In genomic region chr5:15385037-15385436, GRCh38 we compare ENCODE assay signal across 37 cellular contexts.
"Had no signal": no experiment of that assay in that cellular context is flagged by ENCODE, and none has a peak within 500 bp of the region (broad histone marks: within the 10 kb centered on the region; RNA-seq: fewer than 3 reads in every experiment).

No MANE protein-coding gene starts in this region.

- H3K4me1 ChIP-seq: ascending aorta had no signal

- ATAC-seq: activated CD8-positive, alpha-beta T cell treated with anti-CD3 and anti-CD28 coated beads for 36 hours; activated naive CD8-positive, alpha-beta T cell treated with anti-CD3 and anti-CD28 coated beads, Interleukin-2, amount 50 U/mL, for 24 hours; activated T-cell treated with anti-CD3 and anti-CD28 coated beads, Interleukin-2, amount 50 U/mL, for 4 hours; activated T-cell treated with anti-CD3 and anti-CD28 coated beads, Interleukin-2, amount 50 U/mL, for 72 hours; activated T-helper 17 cell treated with anti-CD3 and anti-CD28 coated beads, Interleukin-2, amount 50 U/mL, for 72 hours had no signal

- H3K4me1 Mint-ChIP-seq: activated B cell treated with CpG ODN at 0.5 μM for 24 hours; activated CD4-positive, alpha-beta T cell treated with anti-CD3 and anti-CD28 coated beads, Interleukin-2, amount 10 ng/mL, durations not matched to agents 24 days and 14 days; activated naive CD4-positive, alpha-beta T cell treated with anti-CD3 and anti-CD28 coated beads, Interleukin-2, amount 10 ng/mL, durations not matched to agents 7 days and 5 days; activated naive CD4-positive, alpha-beta T cell treated with anti-CD3 and anti-CD28 coated beads, Interleukin-2, amount 50 U/mL, for 24 hours; activated naive CD8-positive, alpha-beta T cell treated with anti-CD3 and anti-CD28 coated beads, Interleukin-2, amount 10 ng/mL, durations not matched to agents 7 days and 5 days; activated naive CD8-positive, alpha-beta T cell treated with anti-CD3 and anti-CD28 coated beads, Interleukin-2, amount 50 U/mL, for 24 hours; activated T-helper 17 cell treated with anti-CD3 and anti-CD28 coated beads, Interleukin-2, amount 50 U/mL, for 72 hours; brain; central memory CD8-positive, alpha-beta T cell had no signal

- H3K4me3 ChIP-seq: ascending aorta, cardiac muscle cell had no signal

- H3K27ac ChIP-seq: ascending aorta, cardiac muscle cell, VCaP had no signal

- H3K9me3 ChIP-seq: ascending aorta had no signal

- H3K27me3 ChIP-seq: ascending aorta, cardiac muscle cell had no signal

- H3K36me3 Mint-ChIP-seq: activated CD4-positive, alpha-beta memory T cell treated with anti-CD3 and anti-CD28 coated beads for 36 hours; activated naive CD4-positive, alpha-beta T cell treated with anti-CD3 and anti-CD28 coated beads, Interleukin-2, amount 10 ng/mL, durations not matched to agents 7 days and 5 days; activated naive CD4-positive, alpha-beta T cell treated with anti-CD3 and anti-CD28 coated beads, Interleukin-2, amount 50 U/mL, for 24 hours; activated naive CD8-positive, alpha-beta T cell; activated naive CD8-positive, alpha-beta T cell treated with anti-CD3 and anti-CD28 coated beads, Interleukin-2, amount 10 ng/mL, durations not matched to agents 7 days and 5 days; brain had no signal

- H3K27me3 Mint-ChIP-seq: activated B cell treated with CpG ODN at 0.5 μM for 24 hours; activated CD4-positive, alpha-beta memory T cell treated with anti-CD3 and anti-CD28 coated beads for 36 hours; activated CD4-positive, alpha-beta T cell treated with anti-CD3 and anti-CD28 coated beads, Interleukin-2, amount 10 ng/mL, durations not matched to agents 24 days and 14 days; activated CD8-positive, alpha-beta T cell treated with anti-CD3 and anti-CD28 coated beads for 36 hours; activated naive CD4-positive, alpha-beta T cell treated with anti-CD3 and anti-CD28 coated beads, Interleukin-2, amount 10 ng/mL, durations not matched to agents 7 days and 5 days; activated naive CD8-positive, alpha-beta T cell; activated naive CD8-positive, alpha-beta T cell treated with anti-CD3 and anti-CD28 coated beads, Interleukin-2, amount 10 ng/mL, durations not matched to agents 7 days and 5 days; activated naive CD8-positive, alpha-beta T cell treated with anti-CD3 and anti-CD28 coated beads, Interleukin-2, amount 50 U/mL, for 24 hours; activated T-helper 17 cell treated with anti-CD3 and anti-CD28 coated beads, Interleukin-2, amount 50 U/mL, for 72 hours; brain; central memory CD8-positive, alpha-beta T cell had no signal

- DNase-seq: activated B cell treated with CpG ODN at 0.5 μM for 24 hours; activated CD4-positive, alpha-beta memory T cell treated with anti-CD3 and anti-CD28 coated beads for 36 hours; activated CD4-positive, alpha-beta T cell treated with anti-CD3 and anti-CD28 coated beads for 4 hours; activated CD4-positive, alpha-beta T cell treated with anti-CD3 and anti-CD28 coated beads, Interleukin-2, amount 10 ng/mL, durations not matched to agents 24 days and 14 days; activated CD4-positive, alpha-beta T cell treated with anti-CD3 and anti-CD28 coated beads, Interleukin-2, amount 50 U/mL, for 1 hour; activated CD4-positive, alpha-beta T cell treated with anti-CD3 and anti-CD28 coated beads, Interleukin-2, amount 50 U/mL, for 4 hours; activated CD4-positive, CD25-positive, alpha-beta regulatory T cell treated with anti-CD3 and anti-CD28 coated beads, Interleukin-2, amount 50 U/mL, for 72 hours; activated CD8-positive, alpha-beta memory T cell treated with anti-CD3 and anti-CD28 coated beads, Interleukin-2, amount 50 U/mL, for 4 hours; activated CD8-positive, alpha-beta T cell treated with anti-CD3 and anti-CD28 coated beads for 36 hours; activated effector memory CD4-positive, alpha-beta T cell treated with anti-CD3 and anti-CD28 coated beads, Interleukin-2, amount 50 U/mL, for 16 hours; activated gamma-delta T cell treated with Interleukin-2 at 50 U/mL for 16 hours; activated naive CD4-positive, alpha-beta T cell; activated naive CD4-positive, alpha-beta T cell treated with anti-CD3 and anti-CD28 coated beads, Interleukin-2, amount 10 ng/mL, durations not matched to agents 7 days and 5 days; activated naive CD8-positive, alpha-beta T cell treated with anti-CD3 and anti-CD28 coated beads, Interleukin-2, amount 10 ng/mL, durations not matched to agents 7 days and 5 days; activated naive CD8-positive, alpha-beta T cell treated with anti-CD3 and anti-CD28 coated beads, Interleukin-2, amount 50 U/mL, for 24 hours; activated T-cell treated with anti-CD3 and anti-CD28 coated beads for 4 hours; activated T-cell treated with anti-CD3 and anti-CD28 coated beads, Interleukin-2, amount 50 U/mL, for 1 hour; activated T-cell treated with anti-CD3 and anti-CD28 coated beads, Interleukin-2, amount 50 U/mL, for 4 hours; activated T-cell treated with anti-CD3 and anti-CD28 coated beads, Interleukin-2, amount 50 U/mL, for 72 hours; amygdala; caudate nucleus; cerebellar nuclear complex; T-helper 2 cell; T-helper 9 cell had no signal

- H3K4me3 Mint-ChIP-seq: activated B cell treated with CpG ODN at 0.5 μM for 24 hours; activated CD4-positive, alpha-beta memory T cell treated with anti-CD3 and anti-CD28 coated beads for 36 hours; activated CD4-positive, alpha-beta T cell treated with anti-CD3 and anti-CD28 coated beads, Interleukin-2, amount 10 ng/mL, durations not matched to agents 24 days and 14 days; activated CD8-positive, alpha-beta T cell treated with anti-CD3 and anti-CD28 coated beads for 36 hours; activated naive CD4-positive, alpha-beta T cell treated with anti-CD3 and anti-CD28 coated beads, Interleukin-2, amount 10 ng/mL, durations not matched to agents 7 days and 5 days; activated naive CD4-positive, alpha-beta T cell treated with anti-CD3 and anti-CD28 coated beads, Interleukin-2, amount 50 U/mL, for 24 hours; activated naive CD8-positive, alpha-beta T cell; activated naive CD8-positive, alpha-beta T cell treated with anti-CD3 and anti-CD28 coated beads, Interleukin-2, amount 10 ng/mL, durations not matched to agents 7 days and 5 days; activated naive CD8-positive, alpha-beta T cell treated with anti-CD3 and anti-CD28 coated beads, Interleukin-2, amount 50 U/mL, for 24 hours; activated T-cell treated with anti-CD3 and anti-CD28 coated beads, Interleukin-2, amount 50 U/mL, for 4 hours; activated T-cell treated with anti-CD3 and anti-CD28 coated beads, Interleukin-2, amount 50 U/mL, for 72 hours; activated T-helper 1 cell treated with anti-CD3 and anti-CD28 coated beads, Interleukin-12 subunit alpha, Interleukin-12 subunit beta, Interleukin-2, Interleukin-4 antibody, amounts not matched to agents 30 ng/mL and 10 ng/mL and 1 ng/mL, durations not matched to agents 14 hours and 24 hours and 36 hours; activated T-helper 17 cell treated with anti-CD3 and anti-CD28 coated beads, Interleukin-2, amount 50 U/mL, for 72 hours; brain; central memory CD8-positive, alpha-beta T cell; T-helper 1 cell treated with Interleukin-12 subunit alpha and Interleukin-12 subunit beta and Interleukin-4 antibody, amounts not matched to agents 30 μg/mL and 1 μg/mL, for 36 hours; T-helper 2 cell treated with Interferon-gamma antibody and Interleukin-4, amounts not matched to agents 5 μg/mL and 100 μg/mL, for 36 hours had no signal

- H3K27ac Mint-ChIP-seq: activated B cell treated with CpG ODN at 0.5 μM for 24 hours; activated CD4-positive, alpha-beta memory T cell treated with anti-CD3 and anti-CD28 coated beads for 36 hours; activated CD4-positive, alpha-beta T cell treated with anti-CD3 and anti-CD28 coated beads, Interleukin-2, amount 10 ng/mL, durations not matched to agents 24 days and 14 days; activated CD8-positive, alpha-beta T cell treated with anti-CD3 and anti-CD28 coated beads for 36 hours; activated naive CD4-positive, alpha-beta T cell treated with anti-CD3 and anti-CD28 coated beads, Interleukin-2, amount 10 ng/mL, durations not matched to agents 7 days and 5 days; activated naive CD4-positive, alpha-beta T cell treated with anti-CD3 and anti-CD28 coated beads, Interleukin-2, amount 50 U/mL, for 24 hours; activated naive CD8-positive, alpha-beta T cell; activated naive CD8-positive, alpha-beta T cell treated with anti-CD3 and anti-CD28 coated beads, Interleukin-2, amount 10 ng/mL, durations not matched to agents 7 days and 5 days; activated naive CD8-positive, alpha-beta T cell treated with anti-CD3 and anti-CD28 coated beads, Interleukin-2, amount 50 U/mL, for 24 hours; activated T-cell treated with anti-CD3 and anti-CD28 coated beads, Interleukin-2, amount 50 U/mL, for 72 hours; activated T-helper 1 cell treated with anti-CD3 and anti-CD28 coated beads, Interleukin-12 subunit alpha, Interleukin-12 subunit beta, Interleukin-2, Interleukin-4 antibody, amounts not matched to agents 30 ng/mL and 10 ng/mL and 1 ng/mL, durations not matched to agents 14 hours and 24 hours and 36 hours; activated T-helper 17 cell treated with anti-CD3 and anti-CD28 coated beads, Interleukin-2, amount 50 U/mL, for 72 hours; brain; T-helper 2 cell treated with Interferon-gamma antibody and Interleukin-4, amounts not matched to agents 5 μg/mL and 100 μg/mL, for 36 hours had no signal

- FAIRE-seq: colon, TTC549 had no signal

- H3K9me3 Mint-ChIP-seq: activated CD4-positive, alpha-beta memory T cell treated with anti-CD3 and anti-CD28 coated beads for 36 hours; activated CD8-positive, alpha-beta T cell treated with anti-CD3 and anti-CD28 coated beads for 36 hours; activated naive CD8-positive, alpha-beta T cell treated with anti-CD3 and anti-CD28 coated beads, Interleukin-2, amount 50 U/mL, for 24 hours; activated T-cell treated with anti-CD3 and anti-CD28 coated beads, Interleukin-2, amount 50 U/mL, for 4 hours had no signal

- H3K36me3 ChIP-seq: ascending aorta, cardiac muscle cell had no signal
